ENCODE assay signal across 13 cellular contexts in genomic region chr18:58251416-58251815, GRCh38.
DNase-seq lines count a peak whose midpoint lies in the region; TF ChIP-seq lines count a peak whose summit lies in the region.
"Had no signal": no experiment of that assay in that cellular context is flagged by ENCODE, and none has a peak within 500 bp of the region (broad histone marks: within the 10 kb centered on the region; RNA-seq: fewer than 3 reads in every experiment).

No MANE protein-coding gene starts in this region.

- H3K4me3 Mint-ChIP-seq in HFFc6: no peak overlapping the region
- H3K4me3 Mint-ChIP-seq in activated naive CD4-positive, alpha-beta T cell treated with anti-CD3 and anti-CD28 coated beads, Interleukin-2, amount 10 ng/mL, durations not matched to agents 7 days and 5 days: no peak overlapping the region
- H3K4me3 Mint-ChIP-seq: CD14-positive monocyte; CD8-positive, alpha-beta T cell had no signal

- H3K27me3 ChIP-seq in sigmoid colon: no peaks in the 10 kb centered on the region
- H3K27me3 ChIP-seq: BE2C had no signal

- 84% methylated on average over 2 of the region's 2 CpGs for WGBS in sigmoid colon, 2 donors

- no peak overlapping the region for H3K27ac Mint-ChIP-seq in HFFc6
- no peak overlapping the region for H3K27ac Mint-ChIP-seq in activated naive CD4-positive, alpha-beta T cell treated with anti-CD3 and anti-CD28 coated beads, Interleukin-2, amount 10 ng/mL, durations not matched to agents 7 days and 5 days
- H3K27ac Mint-ChIP-seq: CD14-positive monocyte; CD8-positive, alpha-beta T cell had no signal

- TF ChIP-seq CTCF in HFFc6 (IDR thresholded peaks at IDR 0.05) (no peak), sigmoid colon (IDR thresholded peaks at IDR 0.05) (no peak)

- H3K9me3 ChIP-seq in sigmoid colon: no peaks in the 10 kb centered on the region
- H3K9me3 ChIP-seq: BE2C had no signal

- TF ChIP-seq EP300 in sigmoid colon (IDR thresholded peaks at IDR 0.05): no peak

- DNase-seq in HFFc6 (peak; percentile 64), hepatic stellate cell (ENCODE audit: low spot score) (peak; percentile 14), sigmoid colon (no peak), NCI-H1417 treated with DMSO at 0.1 percent for 48 hours (lab: John Stamatoyannopoulos, UW) (no peak), iPS-NIHi11 (ENCODE audit: low spot score) (no peak)
- DNase-seq in activated naive CD4-positive, alpha-beta T cell (lab: John Stamatoyannopoulos, UW): no peak
- no peak for DNase-seq in activated naive CD4-positive, alpha-beta T cell treated with anti-CD3 and anti-CD28 coated beads, Interleukin-2, amount 10 ng/mL, durations not matched to agents 7 days and 5 days
- DNase-seq: BE2C; CD8-positive, alpha-beta T cell; COR-L47; DMS153; DMS79 treated with DMSO at 0.1 percent for 48 hours had no signal

- CTCF ChIA-PET in activated naive CD4-positive, alpha-beta T cell treated with anti-CD3 and anti-CD28 coated beads, Interleukin-2, amount 10 ng/mL, durations not matched to agents 7 days and 5 days (lab: Charles Lee): no interaction called here

- intact Hi-C loops in sigmoid colon (cut with DNase I): loop anchor here (10.0 kb wide), 1 partner anchor 207 kb away; the partner anchor contains the start of gene NEDD4L

- H3K9me3 Mint-ChIP-seq in HFFc6: no peaks in the 10 kb centered on the region
- H3K9me3 Mint-ChIP-seq in activated naive CD4-positive, alpha-beta T cell treated with anti-CD3 and anti-CD28 coated beads, Interleukin-2, amount 10 ng/mL, durations not matched to agents 7 days and 5 days: no peaks in the 10 kb centered on the region
- H3K9me3 Mint-ChIP-seq: CD8-positive, alpha-beta T cell had no signal

- no peaks in the 10 kb centered on the region for H3K36me3 ChIP-seq in sigmoid colon
- H3K36me3 ChIP-seq: BE2C had no signal

- peaks cover 0 to 90% (median 56%) of the 10 kb centered on the region in 4 donors for H3K4me1 ChIP-seq in sigmoid colon
- H3K4me1 ChIP-seq: BE2C had no signal

- no peak overlapping the region for H3K4me3 ChIP-seq in sigmoid colon

- no peak for TF ChIP-seq POLR2A in sigmoid colon (IDR thresholded peaks at IDR 0.05)

- peak overlapping the region in 3 of 4 donors; percentile 50 to 81 (median 77) for H3K27ac ChIP-seq in sigmoid colon

- no peaks in the 10 kb centered on the region for H3K36me3 Mint-ChIP-seq in HFFc6 (ENCODE audit: low read depth)
- H3K36me3 Mint-ChIP-seq in activated naive CD4-positive, alpha-beta T cell treated with anti-CD3 and anti-CD28 coated beads, Interleukin-2, amount 10 ng/mL, durations not matched to agents 7 days and 5 days: no peaks in the 10 kb centered on the region
- H3K36me3 Mint-ChIP-seq: CD8-positive, alpha-beta T cell had no signal

- peaks cover 37% of the 10 kb centered on the region for H3K4me1 Mint-ChIP-seq in HFFc6 (ENCODE audit: low read depth)
- H3K4me1 Mint-ChIP-seq in activated naive CD4-positive, alpha-beta T cell treated with anti-CD3 and anti-CD28 coated beads, Interleukin-2, amount 10 ng/mL, durations not matched to agents 7 days and 5 days: no peaks in the 10 kb centered on the region
- H3K4me1 Mint-ChIP-seq: CD14-positive monocyte had no signal

- no peaks in the 10 kb centered on the region for H3K27me3 Mint-ChIP-seq in HFFc6 (ENCODE audit: insufficient read depth)
- no peaks in the 10 kb centered on the region for H3K27me3 Mint-ChIP-seq in activated naive CD4-positive, alpha-beta T cell treated with anti-CD3 and anti-CD28 coated beads, Interleukin-2, amount 10 ng/mL, durations not matched to agents 7 days and 5 days

Comparison
In these comparisons a context has a peak if more than half of its experiments do, and no peak if none do; other contexts are left out.
1. DNase-seq: peak in HFFc6 (single experiment) and hepatic stellate cell (single experiment); none in sigmoid colon (single experiment), activated naive CD4-positive, alpha-beta T cell (0 of 4), activated naive CD4-positive, alpha-beta T cell treated with anti-CD3 and anti-CD28 coated beads, Interleukin-2, amount 10 ng/mL, durations not matched to agents 7 days and 5 days (single experiment), NCI-H1417 treated with DMSO at 0.1 percent for 48 hours (single experiment) and iPS-NIHi11 (single experiment).